In genomic region chr3:149120051-149120972, GRCh38 we compare ENCODE assay signal across 7 cellular contexts. TPM values are rescaled to one million over a fixed set of nuclear protein-coding genes. Genes with fewer than 3 reads are reported as not detected.
DNase-seq lines count a peak whose midpoint lies in the region; ATAC-seq and TF ChIP-seq lines count a peak whose summit lies in the region.

No MANE protein-coding gene starts in this region.

- H4K20me1 ChIP-seq in SU-DHL-6 (ENCODE audit: low read depth, low read length), result no peaks in the 10 kb centered on the region

- H3F3A ChIP-seq in SU-DHL-6 (ENCODE audit: insufficient read depth), result no peaks in the 10 kb centered on the region

- no peaks in the 10 kb centered on the region for H3K9me2 ChIP-seq in SU-DHL-6 (replicated peaks; ENCODE audit: insufficient read depth, low read length)

- H3K79me2 ChIP-seq in SU-DHL-6 (ENCODE audit: insufficient read depth, low read length), result no peaks in the 10 kb centered on the region

- H3K27ac ChIP-seq in HEK293 (ENCODE audit: extremely low read depth, low read depth, low read length) (no peak overlapping the region), SU-DHL-6 (ENCODE audit: low read depth, low read length) (no peak overlapping the region)

- POLR2A ChIA-PET in HEK293 (lab: Yijun Ruan, JAX), result interaction anchor here (1.3 kb wide), 1 partner anchor 165 kb away, joined by 3 read pairs; no protein-coding TSS in a partner anchor

- H3K36me3 ChIP-seq in GM06990 (ENCODE audit: control insufficient read depth, insufficient read depth, low read length), result no peaks in the 10 kb centered on the region
- no peaks in the 10 kb centered on the region for H3K36me3 ChIP-seq in HEK293 (ENCODE audit: control insufficient read depth in 2 of 2, insufficient read depth in 1 of 2, low read length in 2 of 2)
- H3K36me3 ChIP-seq in SU-DHL-6 (ENCODE audit: low read length), result no peaks in the 10 kb centered on the region

- peak; percentile 43 for TF ChIP-seq CTCF in GM06990 (IDR thresholded peaks at IDR 0.05; ENCODE audit: insufficient read depth, low read length, poor library complexity, severe bottlenecking)
- TF ChIP-seq CTCF in HEK293 (tag by site-specific recombination; IDR thresholded peaks at IDR 0.05), result peak; percentile 51; the same call in 1 of the 2 replicates
- peak; percentile 52 for TF ChIP-seq CTCF in SU-DHL-6 (IDR thresholded peaks at IDR 0.05; ENCODE audit: insufficient read depth, low read length, poor library complexity, severe bottlenecking)
- peak; percentile 59 for TF ChIP-seq CTCF in fibroblast of mammary gland (conservative IDR thresholded peaks at IDR 0.05; ENCODE audit: control insufficient read depth, insufficient read depth, low read depth, low read length)
- no peak for TF ChIP-seq CTCF in omental fat pad (IDR thresholded peaks at IDR 0.05)

- peak; percentile 42 for DNase-seq in GM06990 (ENCODE audit: extremely low read depth, insufficient read length)
- DNase-seq in NCI-H146 (lab: John Stamatoyannopoulos, UW), result peak; percentile 68
- peak; percentile 77 for DNase-seq in fibroblast of mammary gland (ENCODE audit: low read depth)
- DNase-seq in omental fat pad (ENCODE audit: low spot score), result no peak
- no peak for DNase-seq in activated effector memory CD4-positive, alpha-beta T cell treated with Interleukin-2 at 50 U/mL for 16 hours

- peak overlapping the region; percentile 19 for H3K4me2 ChIP-seq in SU-DHL-6 (ENCODE audit: low read depth, low read length, poor library complexity, severe bottlenecking)

- H3K9me3 ChIP-seq in HEK293 (ENCODE audit: control insufficient read depth, insufficient read depth, low read depth, low read length) (no peaks in the 10 kb centered on the region), SU-DHL-6 (ENCODE audit: insufficient read depth, low read length) (no peaks in the 10 kb centered on the region)

- CTCF ChIA-PET in HEK293 (lab: Yijun Ruan, JAX), result interaction anchor here (0.5 to 3.6 kb wide), 46 partner anchors 9 to 1249 kb away, joined by 3 to 42 read pairs (median 4); partner anchors contain the start of genes HPS3 and TM4SF18

- peak; percentile 76 for ATAC-seq in omental fat pad (ENCODE audit: low FRiP score)

- H2AFZ ChIP-seq in SU-DHL-6 (ENCODE audit: low read depth, low read length, severe bottlenecking), result peak overlapping the region; percentile 25

- H3K4me3 ChIP-seq in GM06990 (replicated peaks; ENCODE audit: low read depth, low read length), result no peak overlapping the region
- H3K4me3 ChIP-seq in HEK293 (ENCODE audit: low read depth, low read length), result no peak overlapping the region
- no peak overlapping the region for H3K4me3 ChIP-seq in SU-DHL-6 (ENCODE audit: insufficient read depth, low read length, poor library complexity, severe bottlenecking)
- H3K4me3 ChIP-seq in fibroblast of mammary gland (ENCODE audit: control insufficient read depth, low read depth, low read length), result no peak overlapping the region

- H3K27me3 ChIP-seq in GM06990 (replicated peaks; ENCODE audit: control insufficient read depth, insufficient read depth, low read length), result no peaks in the 10 kb centered on the region
- H3K27me3 ChIP-seq in SU-DHL-6 (ENCODE audit: low read length), result no peaks in the 10 kb centered on the region

- no peaks in the 10 kb centered on the region for H3K4me1 ChIP-seq in HEK293 (ENCODE audit: control insufficient read depth, insufficient read depth, low read length)

- no peak overlapping the region for H3K9ac ChIP-seq in SU-DHL-6 (ENCODE audit: low read length)

TF ChIP-seq in HEK293, 187 proteins besides CTCF, POLR2A, EP300 and RAD21:
- TF ChIP-seq ZNF324 (tag by site-specific recombination; IDR thresholded peaks at IDR 0.05) (no peak), ZNF654 (tag by site-specific recombination; IDR thresholded peaks at IDR 0.05; ENCODE audit: low read depth) (peak; percentile 62), ZNF558 (tag by site-specific recombination; IDR thresholded peaks at IDR 0.05) (no peak)

RNA-seq across cellular contexts. Expression of gene HPS3, which starts 9.1 kb away (rescaled TPM):
- total RNA-seq in omental fat pad, result 10 to 100 TPM; 12.5 to 19.8 (median 17.6) TPM

RNA-seq across cellular contexts. Expression of gene HLTF, which starts 34.0 kb away (rescaled TPM):
- total RNA-seq in omental fat pad, result 10 to 100 TPM; 10.2 to 20.5 (median 18.3) TPM

Comparison
In these comparisons a context has a peak if more than half of its experiments do, and no peak if none do; other contexts are left out.
1. DNase-seq: peak in GM06990 (single experiment), NCI-H146 (single experiment) and fibroblast of mammary gland (single experiment); none in omental fat pad (single experiment) and activated effector memory CD4-positive, alpha-beta T cell treated with Interleukin-2 at 50 U/mL for 16 hours (single experiment).
2. CTCF ChIP-seq: peak in GM06990 (single experiment), HEK293 (single experiment), SU-DHL-6 (single experiment) and fibroblast of mammary gland (single experiment); none in omental fat pad (0 of 3).